In the genomic region with DNA sequence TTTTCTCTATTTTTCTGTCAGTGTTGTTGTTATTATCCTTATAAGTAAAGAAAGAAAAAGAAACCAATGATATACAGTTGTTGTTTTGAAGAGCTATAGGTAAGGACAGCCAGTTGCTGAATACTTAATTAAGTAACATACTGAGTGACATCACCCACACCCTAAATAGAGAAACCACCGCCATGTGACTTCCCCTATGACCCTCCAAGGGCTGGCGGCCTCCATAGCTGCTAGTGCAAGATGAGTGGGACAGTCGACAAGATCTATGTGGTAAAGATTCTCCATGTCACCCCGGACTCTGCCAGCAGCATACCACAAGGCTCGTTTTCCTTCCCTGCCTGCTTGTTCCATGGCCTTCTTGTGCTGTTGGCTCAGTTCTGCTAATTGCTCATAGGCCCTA, we compare ENCODE assay signal across 19 cellular contexts.
"Had no signal": no experiment of that assay in that cellular context is flagged by ENCODE, and none has a peak within 500 bp of the region (broad histone marks: within the 10 kb centered on the region; RNA-seq: fewer than 3 reads in every experiment).

No MANE protein-coding gene starts in this region.

- H3K9me3 ChIP-seq: breast epithelium, gastroesophageal sphincter, mucosa of descending colon, neutrophil, thyroid gland had no signal

- H3K4me1 ChIP-seq: breast epithelium, gastroesophageal sphincter, thyroid gland had no signal

- ATAC-seq: activated naive CD8-positive, alpha-beta T cell treated with anti-CD3 and anti-CD28 coated beads, Interleukin-2, amount 50 U/mL, for 24 hours; activated T-helper 17 cell treated with anti-CD3 and anti-CD28 coated beads, Interleukin-2, amount 50 U/mL, for 72 hours; gastroesophageal sphincter; left lobe of liver; mucosa of descending colon; naive thymus-derived CD8-positive, alpha-beta T cell; stimulated activated naive B cell treated with anti-CD40 and anti-IgM and Interleukin-4, amounts not matched to agents 10 μg/mL and 1 μg/mL and 100 μg/mL, for 72 hours had no signal

- H3K27me3 ChIP-seq: breast epithelium, gastroesophageal sphincter, neutrophil, thyroid gland had no signal

- H3K4me3 ChIP-seq: breast epithelium, gastroesophageal sphincter, mucosa of descending colon, thyroid gland had no signal

- H3K36me3 ChIP-seq: breast epithelium, gastroesophageal sphincter, neutrophil, thyroid gland had no signal

- DNase-seq: activated CD4-positive, alpha-beta T cell treated with anti-CD3 and anti-CD28 coated beads, Interleukin-2, amount 50 U/mL, for 4 hours; activated CD4-positive, CD25-positive, alpha-beta regulatory T cell treated with anti-CD3 and anti-CD28 coated beads, Interleukin-2, amount 50 U/mL, for 72 hours; activated naive CD4-positive, alpha-beta T cell treated with Interleukin-2 at 50 U/mL for 16 hours; activated naive CD8-positive, alpha-beta T cell treated with anti-CD3 and anti-CD28 coated beads, Interleukin-2, amount 50 U/mL, for 24 hours; aorta; cerebellar nuclear complex; effector CD8-positive, alpha-beta T cell; mucosa of descending colon; naive thymus-derived CD8-positive, alpha-beta T cell; posterior cingulate gyrus; retina; stimulated activated CD4-positive, alpha-beta T cell treated with anti-CD3 and anti-CD28 coated beads, Interleukin-2, amount 100 ng/mL, for 48 hours; stimulated activated naive B cell treated with anti-CD40 and anti-IgM and Interleukin-4, amounts not matched to agents 10 μg/mL and 1 μg/mL and 100 μg/mL, for 72 hours; thyroid gland had no signal

- H3K27ac ChIP-seq: breast epithelium, gastroesophageal sphincter, neutrophil, thyroid gland had no signal
